Comparison of ENCODE assay signal across 26 cellular contexts in the genomic region with DNA sequence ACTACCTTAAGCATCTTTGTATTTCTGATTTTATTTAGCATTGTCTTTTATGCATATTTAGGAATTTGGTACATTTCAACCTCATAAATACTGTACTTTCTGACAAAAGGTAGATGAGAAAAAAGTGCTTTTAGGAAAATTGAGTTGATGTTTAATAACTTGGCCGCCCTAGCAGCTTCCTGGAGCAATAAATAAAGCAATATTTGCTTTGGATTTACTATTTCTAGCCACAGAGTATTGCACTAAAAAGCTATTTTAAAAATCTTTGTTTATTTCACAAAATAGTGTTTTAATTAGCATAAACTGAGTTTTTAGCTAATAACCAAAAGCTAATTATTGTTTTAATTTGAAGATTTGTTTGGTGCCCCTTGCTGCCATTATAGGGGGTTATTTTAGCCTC. TPM values are rescaled to one million over a fixed set of nuclear protein-coding genes. Genes with fewer than 3 reads are reported as not detected.
DNase-seq lines count a peak whose midpoint lies in the region; ATAC-seq and TF ChIP-seq lines count a peak whose summit lies in the region.
"Had no signal": no experiment of that assay in that cellular context is flagged by ENCODE, and none has a peak within 500 bp of the region (broad histone marks: within the 10 kb centered on the region; RNA-seq: fewer than 3 reads in every experiment).

No MANE protein-coding gene starts in this region.

- H3K79me2 ChIP-seq in Karpas-422 (ENCODE audit: low read length) (peaks cover 100% of the 10 kb centered on the region), neural progenitor cell (ENCODE audit: low read depth) (peaks cover 100% of the 10 kb centered on the region)

- H3K4me3 Mint-ChIP-seq in CD8-positive, alpha-beta memory T cell: peak overlapping the region in 5 of 7 donors; percentile 17 to 44 (median 22)
- H3K4me3 Mint-ChIP-seq in naive thymus-derived CD8-positive, alpha-beta T cell: peak overlapping the region in 8 of 10 donors; percentile 12 to 69 (median 59)
- no peak overlapping the region for H3K4me3 Mint-ChIP-seq in neural progenitor cell

- H3K36me3 ChIP-seq in CD8-positive, alpha-beta memory T cell (ENCODE audit: insufficient read depth, low read length): no peaks in the 10 kb centered on the region
- peaks cover 3% of the 10 kb centered on the region; the same call in 1 of the 2 replicates for H3K36me3 ChIP-seq in Karpas-422 (ENCODE audit: insufficient read depth, low read length)
- no peaks in the 10 kb centered on the region for H3K36me3 ChIP-seq in endocrine pancreas (ENCODE audit: control insufficient read depth, insufficient read depth, low read length)
- no peaks in the 10 kb centered on the region for H3K36me3 ChIP-seq in neural progenitor cell
- H3K36me3 ChIP-seq: cardiac muscle cell, left lung, Peyer's patch, transverse colon had no signal

- H3K9me2 ChIP-seq in Karpas-422 (replicated peaks; ENCODE audit: insufficient read depth, low read length): no peaks in the 10 kb centered on the region

- peaks cover 87 to 97% (median 95%) of the 10 kb centered on the region in 3 donors for H3K4me1 Mint-ChIP-seq in CD8-positive, alpha-beta memory T cell
- H3K4me1 Mint-ChIP-seq in naive thymus-derived CD8-positive, alpha-beta T cell: peaks cover 26 to 92% (median 82%) of the 10 kb centered on the region in 4 donors
- peaks cover 10% of the 10 kb centered on the region for H3K4me1 Mint-ChIP-seq in neural progenitor cell

- H3K9me3 ChIP-seq in CD8-positive, alpha-beta memory T cell (ENCODE audit: low read length): no peaks in the 10 kb centered on the region
- H3K9me3 ChIP-seq in Karpas-422 (ENCODE audit: low read length): no peaks in the 10 kb centered on the region
- no peaks in the 10 kb centered on the region for H3K9me3 ChIP-seq in endocrine pancreas (ENCODE audit: control insufficient read depth, low read length)
- no peaks in the 10 kb centered on the region for H3K9me3 ChIP-seq in neural progenitor cell (ENCODE audit: low read depth)
- H3K9me3 ChIP-seq: BLaER1 treated with 17β-estradiol and CSF1 and Interleukin-3, amounts not matched to agents 10 nM and 100 nM; left lung; Peyer's patch; transverse colon had no signal

- peaks cover 78% of the 10 kb centered on the region for H4K20me1 ChIP-seq in Karpas-422 (ENCODE audit: insufficient read depth, low read depth, low read length)
- H4K20me1 ChIP-seq in neural progenitor cell (ENCODE audit: low read depth): peaks cover 97% of the 10 kb centered on the region

- POLR2A ChIA-PET in CD8-positive, alpha-beta memory T cell (lab: Charles Lee): interaction anchor here (1.2 kb wide), 1 partner anchor 9 kb away, joined by 5 read pairs; no protein-coding TSS in a partner anchor
- POLR2A ChIA-PET in naive thymus-derived CD8-positive, alpha-beta T cell (lab: Charles Lee): no interaction called here

- no peaks in the 10 kb centered on the region for H3K36me3 Mint-ChIP-seq in CD8-positive, alpha-beta memory T cell
- no peaks in the 10 kb centered on the region for H3K36me3 Mint-ChIP-seq in naive thymus-derived CD8-positive, alpha-beta T cell
- peaks cover 13% of the 10 kb centered on the region for H3K36me3 Mint-ChIP-seq in neural progenitor cell
- H3K36me3 Mint-ChIP-seq: immature natural killer cell had no signal

- no peak for TF ChIP-seq CTCF in neural progenitor cell (IDR thresholded peaks at IDR 0.05)

- no peak for ATAC-seq in naive thymus-derived CD8-positive, alpha-beta T cell
- ATAC-seq in GM21717 (IDR thresholded peaks at IDR 0.05; ENCODE audit: unreplicated experiment): no peak
- ATAC-seq: left lung had no signal

- no peaks in the 10 kb centered on the region for H3K9me3 Mint-ChIP-seq in CD8-positive, alpha-beta memory T cell
- H3K9me3 Mint-ChIP-seq in naive thymus-derived CD8-positive, alpha-beta T cell: no peaks in the 10 kb centered on the region
- peaks cover 8% of the 10 kb centered on the region for H3K9me3 Mint-ChIP-seq in neural progenitor cell
- H3K9me3 Mint-ChIP-seq: immature natural killer cell had no signal

- no peak for DNase-seq in CD8-positive, alpha-beta memory T cell
- no peak for DNase-seq in Karpas-422
- no peak for DNase-seq in naive thymus-derived CD8-positive, alpha-beta T cell
- DNase-seq in dermis blood vessel endothelial cell: no peak
- DNase-seq in neural progenitor cell (ENCODE audit: low spot score): no peak
- DNase-seq: activated CD4-positive, alpha-beta T cell treated with anti-CD3 and anti-CD28 coated beads for 48 hours; activated effector memory CD4-positive, alpha-beta T cell treated with Interleukin-2 at 50 U/mL for 16 hours; DND-41; effector CD4-positive, alpha-beta T cell; H7; immature natural killer cell; Kasumi-1; left lung; NCI-H1436 treated with DMSO at 0.1 percent for 48 hours; NCI-H345; Peyer's patch; SHP77 treated with DMSO at 0.1 percent for 48 hours; stimulated activated CD4-positive, alpha-beta T cell treated with anti-CD3 and anti-CD28 coated beads, Interleukin-4, amount 100 ng/mL, for 24 hours; SW 1271; T-helper 9 cell; transverse colon had no signal

- H3K9ac ChIP-seq in Karpas-422 (ENCODE audit: low read length) (no peak overlapping the region), endocrine pancreas (ENCODE audit: control insufficient read depth, insufficient read depth, low read length) (no peak overlapping the region), neural progenitor cell (no peak overlapping the region)
- H3K9ac ChIP-seq: BLaER1 treated with 17β-estradiol and CSF1 and Interleukin-3, amounts not matched to agents 10 nM and 100 nM had no signal

- H3K4me2 ChIP-seq in Karpas-422 (ENCODE audit: low read depth, low read length, poor library complexity, severe bottlenecking) (peak overlapping the region; percentile 45), neural progenitor cell (no peak overlapping the region)

- CTCF ChIA-PET in CD8-positive, alpha-beta memory T cell (lab: Charles Lee): no interaction called here

- no peaks in the 10 kb centered on the region for H3K27me3 ChIP-seq in CD8-positive, alpha-beta memory T cell (ENCODE audit: insufficient read depth, low read length, poor library complexity, severe bottlenecking)
- H3K27me3 ChIP-seq in Karpas-422 (ENCODE audit: low read length): no peaks in the 10 kb centered on the region
- no peaks in the 10 kb centered on the region for H3K27me3 ChIP-seq in endocrine pancreas (ENCODE audit: control insufficient read depth, insufficient read depth, low read length)
- no peaks in the 10 kb centered on the region for H3K27me3 ChIP-seq in neural progenitor cell
- H3K27me3 ChIP-seq: BLaER1 treated with 17β-estradiol and CSF1 and Interleukin-3, amounts not matched to agents 10 nM and 100 nM; cardiac muscle cell; left lung; Peyer's patch; transverse colon had no signal

- H3K27me3 Mint-ChIP-seq in CD8-positive, alpha-beta memory T cell: no peaks in the 10 kb centered on the region
- no peaks in the 10 kb centered on the region for H3K27me3 Mint-ChIP-seq in naive thymus-derived CD8-positive, alpha-beta T cell
- H3K27me3 Mint-ChIP-seq in neural progenitor cell (ENCODE audit: insufficient read depth, low read depth): peaks cover 2% of the 10 kb centered on the region

- no peak overlapping the region for H3K27ac Mint-ChIP-seq in CD8-positive, alpha-beta memory T cell
- H3K27ac Mint-ChIP-seq in naive thymus-derived CD8-positive, alpha-beta T cell: peak overlapping the region in 2 of 10 donors; percentile 36 to 53
- no peak overlapping the region for H3K27ac Mint-ChIP-seq in neural progenitor cell
- H3K27ac Mint-ChIP-seq: immature natural killer cell had no signal

- H2AFZ ChIP-seq in Karpas-422 (ENCODE audit: low read length): no peak overlapping the region
- no peak overlapping the region for H2AFZ ChIP-seq in neural progenitor cell (replicated peaks)

- H3K4me3 ChIP-seq in CD8-positive, alpha-beta memory T cell (ENCODE audit: low read length): no peak overlapping the region
- H3K4me3 ChIP-seq in Karpas-422 (ENCODE audit: low read length) (no peak overlapping the region), endocrine pancreas (ENCODE audit: control insufficient read depth, insufficient read depth, low read length) (peak overlapping the region; percentile 14), neural progenitor cell (no peak overlapping the region)
- H3K4me3 ChIP-seq: BLaER1 treated with 17β-estradiol and CSF1 and Interleukin-3, amounts not matched to agents 10 nM and 100 nM; cardiac muscle cell; left lung; Peyer's patch; transverse colon had no signal

- no peak overlapping the region for H3K27ac ChIP-seq in CD8-positive, alpha-beta memory T cell (ENCODE audit: low read depth, low read length)
- H3K27ac ChIP-seq in Karpas-422 (ENCODE audit: low read length): 0 out of 2 replicates have a peak overlapping the region, but pooled peaks have one; percentile 18
- H3K27ac ChIP-seq in neural progenitor cell: no peak overlapping the region
- H3K27ac ChIP-seq: BLaER1 treated with 17β-estradiol and CSF1 and Interleukin-3, amounts not matched to agents 10 nM and 100 nM; cardiac muscle cell; epithelial cell of prostate; left lung; Peyer's patch; transverse colon had no signal

- peaks cover 7% of the 10 kb centered on the region for H3F3A ChIP-seq in neural progenitor cell (ENCODE audit: low read depth)

- H3K4me1 ChIP-seq in CD8-positive, alpha-beta memory T cell (ENCODE audit: insufficient read depth, low read length): peaks cover 70% of the 10 kb centered on the region
- H3K4me1 ChIP-seq in Karpas-422 (ENCODE audit: low read length) (peaks cover 80% of the 10 kb centered on the region), endocrine pancreas (ENCODE audit: control insufficient read depth, insufficient read depth, low read length) (peaks cover 45% of the 10 kb centered on the region), neural progenitor cell (peaks cover 22% of the 10 kb centered on the region)

RNA-seq across cellular contexts. Expression of gene PAPOLA, which starts 9.5 kb away (rescaled TPM):
- total RNA-seq in CD8-positive, alpha-beta memory T cell: 100 to 1,000 TPM; 184 to 186 TPM
- polyA plus RNA-seq in CD8-positive, alpha-beta memory T cell: 67.7 TPM
- 147 and 313 TPM in 2 replicates for total RNA-seq in Karpas-422 (2014; rRNA removed; shearing (Covaris generic); ENCODE audit: low replicate concordance)
- 100 to 1,000 TPM; 249 to 289 TPM for total RNA-seq in naive thymus-derived CD8-positive, alpha-beta T cell
- 10 to 100 TPM; 63.3 to 79.4 (median 71.9) TPM for polyA plus RNA-seq in naive thymus-derived CD8-positive, alpha-beta T cell
- total RNA-seq in dermis blood vessel endothelial cell (87.3 and 151 TPM in 2 replicates), neural progenitor cell (ENCODE audit: low replicate concordance) (169 and 235 TPM in 2 replicates)
